In the genomic region with DNA sequence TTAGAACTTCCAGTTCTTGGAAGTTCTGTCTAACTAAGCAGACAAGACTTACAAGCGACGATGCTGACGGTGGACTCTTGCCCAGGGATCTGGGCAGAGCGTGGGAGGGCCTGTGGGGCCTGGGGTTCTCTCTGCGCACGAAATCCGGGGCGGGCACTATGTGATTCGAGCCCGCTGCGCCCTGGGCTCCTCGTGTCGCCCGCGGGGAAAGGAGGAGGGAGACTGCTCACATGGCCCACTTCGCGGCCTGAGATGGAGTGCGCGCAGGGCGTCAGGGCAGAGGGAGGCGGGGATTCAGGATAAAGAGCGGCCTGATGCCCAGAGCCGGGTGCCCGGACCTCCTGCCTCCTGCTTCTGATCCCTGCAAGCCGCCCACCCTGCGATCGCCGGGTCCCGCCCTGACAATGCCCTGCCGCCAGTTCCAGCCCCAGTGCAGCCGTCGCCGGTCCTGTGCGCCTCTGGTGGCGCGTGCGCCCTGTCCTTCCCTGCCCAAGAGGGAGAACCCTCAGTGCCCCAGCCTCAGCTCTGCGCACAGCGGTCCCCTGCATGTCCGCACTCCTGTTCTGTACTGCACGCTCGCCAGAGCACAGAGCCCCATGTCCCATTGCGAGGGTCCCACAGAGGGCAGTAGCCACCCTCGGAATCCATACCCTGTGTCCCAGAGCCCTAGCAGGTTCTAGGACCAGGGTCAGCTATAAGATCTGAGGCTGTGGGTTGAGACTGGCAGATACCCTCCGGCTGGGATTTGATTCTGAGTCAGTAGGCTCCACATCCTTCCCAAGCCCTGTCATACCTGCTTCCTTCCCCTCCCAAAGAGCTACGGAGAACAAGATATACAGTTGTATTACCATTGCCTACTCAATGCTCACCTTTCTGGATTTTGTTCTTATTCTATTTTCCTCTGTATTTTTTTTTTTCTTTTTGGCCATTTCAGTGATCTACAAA, we compare ENCODE assay signal across 8 cellular contexts.
DNase-seq lines count a peak whose midpoint lies in the region; ATAC-seq and TF ChIP-seq lines count a peak whose summit lies in the region.
"Had no signal": no experiment of that assay in that cellular context is flagged by ENCODE, and none has a peak within 500 bp of the region (broad histone marks: within the 10 kb centered on the region; RNA-seq: fewer than 3 reads in every experiment).

No MANE protein-coding gene starts in this region.

- peak overlapping the region; percentile 27 to 44 for H3K4me3 ChIP-seq in gastroesophageal sphincter
- H3K4me3 ChIP-seq in rectal smooth muscle tissue (ENCODE audit: low read length): peak overlapping the region; percentile 49

- H3K9me3 ChIP-seq in gastroesophageal sphincter: no peaks in the 10 kb centered on the region
- H3K9me3 ChIP-seq: heart left ventricle had no signal

- H3K27me3 Mint-ChIP-seq in activated T-cell treated with anti-CD3 and anti-CD28 coated beads, Interleukin-2, amount 50 U/mL, for 24 hours: peaks cover 45% of the 10 kb centered on the region

- ATAC-seq in HG03354 (IDR thresholded peaks at IDR 0.05; ENCODE audit: poor library complexity, severe bottlenecking, unreplicated experiment) (peak; percentile 55), gastroesophageal sphincter (peak; percentile 28), left lobe of liver (no peak)

- no peak for TF ChIP-seq EP300 in gastroesophageal sphincter (IDR thresholded peaks at IDR 0.05)

- no peak for TF ChIP-seq POLR2A in gastroesophageal sphincter (IDR thresholded peaks at IDR 0.05)

- H3K4me1 Mint-ChIP-seq in activated T-cell treated with anti-CD3 and anti-CD28 coated beads, Interleukin-2, amount 50 U/mL, for 24 hours (ENCODE audit: low read depth): peaks cover 12% of the 10 kb centered on the region

- peak; percentile 47 for DNase-seq in activated T-cell treated with anti-CD3 and anti-CD28 coated beads, Interleukin-2, amount 50 U/mL, for 24 hours
- DNase-seq in left lobe of liver (ENCODE audit: low spot score) (no peak), GOT3 (lab: John Stamatoyannopoulos, UW) (no peak), NOMO-1 treated with dmso at 0.1 percent for 144 hours (lab: John Stamatoyannopoulos, UW; ENCODE audit: unreplicated experiment) (no peak)

- H3K9me3 Mint-ChIP-seq in activated T-cell treated with anti-CD3 and anti-CD28 coated beads, Interleukin-2, amount 50 U/mL, for 24 hours: no peaks in the 10 kb centered on the region

- H3K27ac ChIP-seq in gastroesophageal sphincter (peak overlapping the region in 1 of 4 donors; percentile 42), rectal smooth muscle tissue (ENCODE audit: low read depth, low read length) (peak overlapping the region; percentile 78)

- WGBS in gastroesophageal sphincter (ENCODE audit: low coverage in 1 of 2), 2 donors: 55 to 88% methylated on average over 2 of the region's 46 CpGs

- peak overlapping the region; percentile 67 for H3K4me3 Mint-ChIP-seq in activated T-cell treated with anti-CD3 and anti-CD28 coated beads, Interleukin-2, amount 50 U/mL, for 24 hours

- H3K36me3 Mint-ChIP-seq in activated T-cell treated with anti-CD3 and anti-CD28 coated beads, Interleukin-2, amount 50 U/mL, for 24 hours (ENCODE audit: low read depth): no peaks in the 10 kb centered on the region

- no peak overlapping the region for H3K9ac ChIP-seq in rectal smooth muscle tissue (ENCODE audit: low read length)

- peaks cover 14% of the 10 kb centered on the region for H3K27me3 ChIP-seq in gastroesophageal sphincter
- H3K27me3 ChIP-seq in rectal smooth muscle tissue (ENCODE audit: control insufficient read depth, insufficient read depth, low read length): no peaks in the 10 kb centered on the region

- H3K36me3 ChIP-seq in gastroesophageal sphincter: no peaks in the 10 kb centered on the region
- no peaks in the 10 kb centered on the region for H3K36me3 ChIP-seq in rectal smooth muscle tissue (ENCODE audit: control insufficient read depth, insufficient read depth, low read length)
- H3K36me3 ChIP-seq: heart left ventricle had no signal

- TF ChIP-seq CTCF in gastroesophageal sphincter (IDR thresholded peaks at IDR 0.05): no peak

- H3K4me1 ChIP-seq in gastroesophageal sphincter: peaks cover 0 to 7% (median 0%) of the 10 kb centered on the region in 3 donors
- no peaks in the 10 kb centered on the region for H3K4me1 ChIP-seq in rectal smooth muscle tissue (ENCODE audit: control insufficient read depth, insufficient read depth, low read length)

- no peak overlapping the region for H3K27ac Mint-ChIP-seq in activated T-cell treated with anti-CD3 and anti-CD28 coated beads, Interleukin-2, amount 50 U/mL, for 24 hours
